ENCODE assay signal across 1 cellular context in the genomic region with DNA sequence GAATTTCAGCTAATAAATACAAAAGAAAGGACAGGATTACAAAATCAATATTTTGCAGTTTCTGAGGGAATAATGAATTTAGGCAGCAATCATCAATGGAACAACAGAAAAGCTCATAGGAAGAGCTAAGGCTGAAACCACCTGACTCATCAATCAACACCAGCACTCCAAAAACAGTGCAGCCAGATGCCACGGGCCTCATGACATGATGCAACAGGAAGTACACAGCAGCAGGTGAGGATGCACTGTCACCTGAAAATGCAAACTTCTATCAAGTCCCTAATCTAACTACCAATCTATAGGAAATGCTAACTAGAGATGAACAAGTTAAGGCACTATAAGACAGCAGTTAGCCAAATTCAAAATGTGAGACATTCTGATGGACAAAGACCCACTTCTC.
TF ChIP-seq lines count a peak whose summit lies in the region.

No MANE protein-coding gene starts in this region.

TF ChIP-seq in GM12878, 131 proteins besides CTCF, POLR2A, EP300 and RAD21 (continued from another document):
- TF ChIP-seq, protein P1, sequence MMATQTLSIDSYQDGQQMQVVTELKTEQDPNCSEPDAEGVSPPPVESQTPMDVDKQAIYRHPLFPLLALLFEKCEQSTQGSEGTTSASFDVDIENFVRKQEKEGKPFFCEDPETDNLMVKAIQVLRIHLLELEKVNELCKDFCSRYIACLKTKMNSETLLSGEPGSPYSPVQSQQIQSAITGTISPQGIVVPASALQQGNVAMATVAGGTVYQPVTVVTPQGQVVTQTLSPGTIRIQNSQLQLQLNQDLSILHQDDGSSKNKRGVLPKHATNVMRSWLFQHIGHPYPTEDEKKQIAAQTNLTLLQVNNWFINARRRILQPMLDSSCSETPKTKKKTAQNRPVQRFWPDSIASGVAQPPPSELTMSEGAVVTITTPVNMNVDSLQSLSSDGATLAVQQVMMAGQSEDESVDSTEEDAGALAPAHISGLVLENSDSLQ (IDR thresholded peaks at IDR 0.05) = no peak
- TF ChIP-seq FOS (IDR thresholded peaks at IDR 0.05; ENCODE audit: borderline replicate concordance, extremely low read depth, insufficient read length) (no peak), BHLHE40 (IDR thresholded peaks at IDR 0.05; ENCODE audit: borderline replicate concordance in 1 of 2, low read depth in 2 of 2, low read length in 1 of 2) (no peak), ZNF217 (IDR thresholded peaks at IDR 0.05) (no peak), PAX5 (IDR thresholded peaks at IDR 0.05; ENCODE audit: borderline replicate concordance, low read depth, low read length) (no peak), NFYA (IDR thresholded peaks at IDR 0.05; ENCODE audit: borderline replicate concordance, low read depth, low read length) (no peak), MTA2 (IDR thresholded peaks at IDR 0.05; ENCODE audit: low read depth) (no peak), ZNF24 (IDR thresholded peaks at IDR 0.05) (no peak), MTA3 (IDR thresholded peaks at IDR 0.05; ENCODE audit: borderline replicate concordance, low read length) (no peak), GABPA (IDR thresholded peaks at IDR 0.05; ENCODE audit: low read depth) (no peak), EZH2 (IDR thresholded peaks at IDR 0.05; ENCODE audit: borderline replicate concordance, control insufficient read depth, low read depth, low read length) (no peak), ZBED1 (IDR thresholded peaks at IDR 0.05; ENCODE audit: borderline replicate concordance) (no peak)
- TF ChIP-seq, protein P2, sequence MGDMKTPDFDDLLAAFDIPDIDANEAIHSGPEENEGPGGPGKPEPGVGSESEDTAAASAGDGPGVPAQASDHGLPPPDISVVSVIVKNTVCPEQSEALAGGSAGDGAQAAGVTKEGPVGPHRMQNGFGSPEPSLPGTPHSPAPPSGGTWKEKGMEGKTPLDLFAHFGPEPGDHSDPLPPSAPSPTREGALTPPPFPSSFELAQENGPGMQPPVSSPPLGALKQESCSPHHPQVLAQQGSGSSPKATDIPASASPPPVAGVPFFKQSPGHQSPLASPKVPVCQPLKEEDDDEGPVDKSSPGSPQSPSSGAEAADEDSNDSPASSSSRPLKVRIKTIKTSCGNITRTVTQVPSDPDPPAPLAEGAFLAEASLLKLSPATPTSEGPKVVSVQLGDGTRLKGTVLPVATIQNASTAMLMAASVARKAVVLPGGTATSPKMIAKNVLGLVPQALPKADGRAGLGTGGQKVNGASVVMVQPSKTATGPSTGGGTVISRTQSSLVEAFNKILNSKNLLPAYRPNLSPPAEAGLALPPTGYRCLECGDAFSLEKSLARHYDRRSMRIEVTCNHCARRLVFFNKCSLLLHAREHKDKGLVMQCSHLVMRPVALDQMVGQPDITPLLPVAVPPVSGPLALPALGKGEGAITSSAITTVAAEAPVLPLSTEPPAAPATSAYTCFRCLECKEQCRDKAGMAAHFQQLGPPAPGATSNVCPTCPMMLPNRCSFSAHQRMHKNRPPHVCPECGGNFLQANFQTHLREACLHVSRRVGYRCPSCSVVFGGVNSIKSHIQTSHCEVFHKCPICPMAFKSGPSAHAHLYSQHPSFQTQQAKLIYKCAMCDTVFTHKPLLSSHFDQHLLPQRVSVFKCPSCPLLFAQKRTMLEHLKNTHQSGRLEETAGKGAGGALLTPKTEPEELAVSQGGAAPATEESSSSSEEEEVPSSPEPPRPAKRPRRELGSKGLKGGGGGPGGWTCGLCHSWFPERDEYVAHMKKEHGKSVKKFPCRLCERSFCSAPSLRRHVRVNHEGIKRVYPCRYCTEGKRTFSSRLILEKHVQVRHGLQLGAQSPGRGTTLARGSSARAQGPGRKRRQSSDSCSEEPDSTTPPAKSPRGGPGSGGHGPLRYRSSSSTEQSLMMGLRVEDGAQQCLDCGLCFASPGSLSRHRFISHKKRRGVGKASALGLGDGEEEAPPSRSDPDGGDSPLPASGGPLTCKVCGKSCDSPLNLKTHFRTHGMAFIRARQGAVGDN (IDR thresholded peaks at IDR 0.05) = no peak
